1 cellular context compared by ENCODE assay signal in the genomic region with DNA sequence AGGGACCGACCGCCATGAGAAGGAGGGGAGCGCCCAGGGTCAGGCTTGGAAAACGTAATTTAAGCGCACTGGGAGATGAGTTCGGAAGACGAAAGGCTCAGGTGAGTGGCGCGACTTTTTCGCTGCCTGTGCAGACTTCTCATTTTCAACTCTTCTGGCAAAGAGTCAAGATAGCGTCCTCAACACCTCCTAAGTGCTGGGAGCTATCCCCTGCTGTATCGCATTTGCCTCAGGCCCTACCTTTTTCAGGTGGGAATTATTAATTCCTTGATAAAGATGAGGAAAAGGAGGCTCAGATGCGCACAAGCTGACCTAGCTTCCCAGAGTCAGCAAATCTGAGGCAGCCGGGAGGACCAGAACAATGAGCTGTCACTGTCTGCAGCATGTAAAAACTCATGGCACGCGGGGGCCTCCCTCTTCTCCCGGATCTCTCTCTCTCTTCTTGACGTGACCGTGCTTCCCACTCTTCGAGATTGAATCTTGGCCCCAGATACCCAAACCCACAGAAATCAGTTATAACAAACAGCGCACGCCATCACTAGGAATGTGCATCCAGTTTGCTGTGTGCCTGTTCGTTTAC.
TF ChIP-seq lines count a peak whose summit lies in the region.

No MANE protein-coding gene starts in this region.

TF ChIP-seq in WTC11, 78 proteins besides CTCF, POLR2A, EP300 and RAD21 (continued from another document):
- TF ChIP-seq CDX4 (CRISPR knock-in tag; IDR thresholded peaks at IDR 0.05; ENCODE audit: borderline replicate concordance) (no peak), CREB1 (CRISPR knock-in tag; IDR thresholded peaks at IDR 0.05) (no peak)
